19 cellular contexts compared by ENCODE assay signal in the genomic region with DNA sequence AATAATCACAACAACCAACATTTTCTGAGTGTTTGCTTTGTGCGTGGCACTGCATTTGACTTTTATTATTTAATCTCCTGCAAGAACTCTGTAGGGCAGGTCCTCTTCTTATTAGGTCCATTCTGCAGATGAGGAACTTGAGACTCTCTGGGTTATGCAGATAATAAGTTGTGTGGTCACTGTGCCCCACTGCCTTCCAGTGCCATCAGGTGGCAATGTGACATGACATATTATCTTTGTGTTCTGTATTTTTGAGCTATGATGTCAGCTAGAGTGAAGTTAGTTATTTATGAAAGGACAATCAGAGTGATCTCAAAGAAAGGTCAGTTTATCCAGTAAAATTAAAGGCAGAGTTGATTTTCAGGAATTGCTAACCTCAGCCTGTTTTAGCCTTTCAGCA.
"Had no signal": no experiment of that assay in that cellular context is flagged by ENCODE, and none has a peak within 500 bp of the region (broad histone marks: within the 10 kb centered on the region; RNA-seq: fewer than 3 reads in every experiment).

No MANE protein-coding gene starts in this region.

- H3K4me1 ChIP-seq: pancreas, tibial artery had no signal

- H3K4me3 ChIP-seq: cardiac muscle cell, esophagus muscularis mucosa, pancreas, tibial artery had no signal

- DNase-seq: activated B cell treated with CpG ODN at 0.5 μM for 24 hours; activated CD4-positive, alpha-beta memory T cell treated with anti-CD3 and anti-CD28 coated beads, Interleukin-2, amount 10 ng/mL, durations not matched to agents 7 days and 5 days; activated CD4-positive, alpha-beta T cell treated with anti-CD3 and anti-CD28 coated beads for 4 hours; activated CD8-positive, alpha-beta memory T cell treated with anti-CD3 and anti-CD28 coated beads, Interleukin-2, amount 10 ng/mL, durations not matched to agents 7 days and 5 days; activated naive CD4-positive, alpha-beta T cell; activated naive CD8-positive, alpha-beta T cell treated with anti-CD3 and anti-CD28 coated beads for 36 hours; amniotic stem cell; dermis blood vessel endothelial cell; effector memory CD4-positive, alpha-beta T cell; natural killer cell; pancreas; stimulated activated CD4-positive, alpha-beta T cell treated with anti-CD3 and anti-CD28 coated beads, Interleukin-4, amount 100 ng/mL, for 4 hours; stimulated activated naive CD4-positive, alpha-beta T cell treated with Interleukin-2 at 50 U/mL for 16 hours; tibial artery had no signal

- H3K9me3 ChIP-seq: esophagus muscularis mucosa, pancreas, tibial artery had no signal

- H3K4me3 Mint-ChIP-seq: activated B cell treated with CpG ODN at 0.5 μM for 24 hours; activated CD4-positive, alpha-beta memory T cell treated with anti-CD3 and anti-CD28 coated beads, Interleukin-2, amount 10 ng/mL, durations not matched to agents 7 days and 5 days; activated CD8-positive, alpha-beta memory T cell treated with anti-CD3 and anti-CD28 coated beads, Interleukin-2, amount 10 ng/mL, durations not matched to agents 7 days and 5 days; activated naive CD8-positive, alpha-beta T cell treated with anti-CD3 and anti-CD28 coated beads for 36 hours; activated T-helper 17 cell treated with anti-CD3 and anti-CD28 coated beads, Interleukin-2, amount 50 U/mL, for 72 hours; natural killer cell; T-helper 1 cell treated with Interleukin-12 subunit alpha and Interleukin-12 subunit beta and Interleukin-4 antibody, amounts not matched to agents 30 μg/mL and 1 μg/mL, for 36 hours had no signal

- H3K27ac ChIP-seq: cardiac muscle cell, esophagus muscularis mucosa, pancreas, tibial artery had no signal

- H3K36me3 Mint-ChIP-seq: activated CD8-positive, alpha-beta memory T cell treated with anti-CD3 and anti-CD28 coated beads, Interleukin-2, amount 10 ng/mL, durations not matched to agents 7 days and 5 days; activated naive CD8-positive, alpha-beta T cell treated with anti-CD3 and anti-CD28 coated beads for 36 hours; natural killer cell had no signal

- H3K36me3 ChIP-seq: cardiac muscle cell, esophagus muscularis mucosa, pancreas, tibial artery had no signal

- H3K9me3 Mint-ChIP-seq: activated CD4-positive, alpha-beta memory T cell treated with anti-CD3 and anti-CD28 coated beads, Interleukin-2, amount 10 ng/mL, durations not matched to agents 7 days and 5 days; activated naive CD8-positive, alpha-beta T cell treated with anti-CD3 and anti-CD28 coated beads for 36 hours; activated T-helper 17 cell treated with anti-CD3 and anti-CD28 coated beads, Interleukin-2, amount 50 U/mL, for 72 hours; T-helper 1 cell treated with Interleukin-12 subunit alpha and Interleukin-12 subunit beta and Interleukin-4 antibody, amounts not matched to agents 30 μg/mL and 1 μg/mL, for 36 hours had no signal

- H3K27ac Mint-ChIP-seq: activated B cell treated with CpG ODN at 0.5 μM for 24 hours; activated CD4-positive, alpha-beta memory T cell treated with anti-CD3 and anti-CD28 coated beads, Interleukin-2, amount 10 ng/mL, durations not matched to agents 7 days and 5 days; activated CD8-positive, alpha-beta memory T cell treated with anti-CD3 and anti-CD28 coated beads, Interleukin-2, amount 10 ng/mL, durations not matched to agents 7 days and 5 days; activated naive CD8-positive, alpha-beta T cell treated with anti-CD3 and anti-CD28 coated beads for 36 hours; activated T-helper 17 cell treated with anti-CD3 and anti-CD28 coated beads, Interleukin-2, amount 50 U/mL, for 72 hours; natural killer cell; T-helper 1 cell treated with Interleukin-12 subunit alpha and Interleukin-12 subunit beta and Interleukin-4 antibody, amounts not matched to agents 30 μg/mL and 1 μg/mL, for 36 hours had no signal

- FAIRE-seq: endothelial cell of umbilical vein, pancreas had no signal

- H3K4me1 Mint-ChIP-seq: activated B cell treated with CpG ODN at 0.5 μM for 24 hours; activated CD4-positive, alpha-beta memory T cell treated with anti-CD3 and anti-CD28 coated beads, Interleukin-2, amount 10 ng/mL, durations not matched to agents 7 days and 5 days; activated CD8-positive, alpha-beta memory T cell treated with anti-CD3 and anti-CD28 coated beads, Interleukin-2, amount 10 ng/mL, durations not matched to agents 7 days and 5 days; activated naive CD8-positive, alpha-beta T cell treated with anti-CD3 and anti-CD28 coated beads for 36 hours; activated T-helper 17 cell treated with anti-CD3 and anti-CD28 coated beads, Interleukin-2, amount 50 U/mL, for 72 hours; natural killer cell had no signal

- H3K27me3 ChIP-seq: cardiac muscle cell, esophagus muscularis mucosa, pancreas, tibial artery had no signal

- H3K27me3 Mint-ChIP-seq: activated B cell treated with CpG ODN at 0.5 μM for 24 hours; activated CD4-positive, alpha-beta memory T cell treated with anti-CD3 and anti-CD28 coated beads, Interleukin-2, amount 10 ng/mL, durations not matched to agents 7 days and 5 days; activated CD8-positive, alpha-beta memory T cell treated with anti-CD3 and anti-CD28 coated beads, Interleukin-2, amount 10 ng/mL, durations not matched to agents 7 days and 5 days; activated naive CD8-positive, alpha-beta T cell treated with anti-CD3 and anti-CD28 coated beads for 36 hours had no signal
